In the genomic region with DNA sequence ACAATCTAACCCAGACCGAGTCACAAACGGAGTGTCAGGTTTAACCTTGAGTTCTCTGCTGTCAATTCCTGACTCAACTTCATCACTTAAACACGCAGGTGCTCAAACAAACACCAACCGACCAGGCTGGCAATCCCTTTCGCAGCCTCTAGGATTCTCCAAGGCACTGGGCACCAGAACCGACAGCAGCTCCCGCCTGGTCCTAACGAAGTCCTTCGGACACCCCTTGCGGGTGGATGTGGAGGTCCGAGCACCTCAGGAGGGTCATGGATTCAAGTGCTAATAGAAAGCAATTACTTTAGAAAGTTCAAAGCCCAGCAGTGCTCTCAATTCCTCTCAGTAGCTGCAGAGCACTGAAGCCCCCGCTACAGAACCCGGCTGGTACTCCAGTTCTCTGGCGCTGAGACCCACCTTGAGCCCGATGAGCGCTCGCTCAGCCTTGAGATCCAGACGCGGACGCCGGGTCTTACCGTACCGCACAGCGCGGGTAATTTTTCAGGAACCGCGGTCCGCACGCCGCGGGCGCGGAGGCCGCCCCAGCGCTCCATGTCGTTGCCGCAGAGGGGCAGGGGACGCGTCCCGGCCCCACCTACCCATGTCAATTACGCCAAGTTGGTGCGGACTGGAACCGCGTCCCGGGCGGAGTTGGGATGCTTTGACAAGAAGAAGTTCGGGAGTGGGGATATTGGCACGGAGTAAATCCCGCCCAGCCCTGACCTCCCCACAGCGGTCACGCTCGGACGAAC, we compare ENCODE assay signal across 8 cellular contexts. TPM values are rescaled to one million over a fixed set of nuclear protein-coding genes. Genes with fewer than 3 reads are reported as not detected.
DNase-seq lines count a peak whose midpoint lies in the region; ATAC-seq and TF ChIP-seq lines count a peak whose summit lies in the region.

No MANE protein-coding gene starts in this region.

- no peaks in the 10 kb centered on the region for H3K9me3 ChIP-seq in OCI-LY7 (ENCODE audit: low read length)
- H3K9me3 ChIP-seq in esophagus muscularis mucosa: no peaks in the 10 kb centered on the region
- H3K9me3 ChIP-seq in muscle layer of duodenum (ENCODE audit: control insufficient read depth in 1 of 2, low read length in 2 of 2): no peaks in the 10 kb centered on the region
- H3K9me3 ChIP-seq in thyroid gland: no peaks in the 10 kb centered on the region

- CTCF ChIA-PET in OCI-LY7 (lab: Charles Lee; ENCODE audit: unreplicated experiment): no interaction called here

- intact Hi-C loops in OCI-LY7 (cut with micrococcal nuclease; ENCODE audit: unreplicated experiment): loop anchor here (2.0 to 10.0 kb wide), 2 partner anchors 57 to 355 kb away; no protein-coding TSS in a partner anchor
- intact Hi-C loops in esophagus muscularis mucosa (cut with DNase I): no loop called here
- intact Hi-C loops in thyroid gland (cut with DNase I): no loop called here

- H3K9me3 Mint-ChIP-seq in activated T-cell treated with anti-CD3 and anti-CD28 coated beads, Interleukin-2, amount 50 U/mL, for 72 hours: no peaks in the 10 kb centered on the region

- H2AFZ ChIP-seq in OCI-LY7 (ENCODE audit: low read length): peak overlapping the region; percentile 59

- no peak for TF ChIP-seq EP300 in esophagus muscularis mucosa (IDR thresholded peaks at IDR 0.05)

- POLR2A ChIA-PET in OCI-LY7 (lab: Charles Lee): interaction anchor here (1.1 to 1.5 kb wide), 4 partner anchors 12 to 61 kb away, joined by 3 to 5 read pairs (median 4); no protein-coding TSS in a partner anchor

- peak overlapping the region; percentile 40 for H3K27ac Mint-ChIP-seq in activated T-cell treated with anti-CD3 and anti-CD28 coated beads, Interleukin-2, amount 50 U/mL, for 72 hours

- ATAC-seq in GM19043 (IDR thresholded peaks at IDR 0.05; ENCODE audit: low read depth, unreplicated experiment): peak; percentile 14
- peak; percentile 6 for ATAC-seq in HG03571 (IDR thresholded peaks at IDR 0.05; ENCODE audit: unreplicated experiment)
- peak; percentile 15 for ATAC-seq in activated T-cell treated with anti-CD3 and anti-CD28 coated beads, Interleukin-2, amount 50 U/mL, for 72 hours (replicated peaks in 1 of 2)

- H3K79me2 ChIP-seq in OCI-LY7 (ENCODE audit: insufficient read depth, low read depth, low read length): no peaks in the 10 kb centered on the region

- no peaks in the 10 kb centered on the region for H3K9me2 ChIP-seq in OCI-LY7 (ENCODE audit: insufficient read depth, low read length)

- WGBS in esophagus muscularis mucosa: 7% methylated on average over 7 of the region's 53 CpGs
- WGBS in thyroid gland, 2 donors: 1 to 5% methylated on average over 13 to 39 of the region's 53 CpGs

- no peaks in the 10 kb centered on the region for H3K36me3 Mint-ChIP-seq in activated T-cell treated with anti-CD3 and anti-CD28 coated beads, Interleukin-2, amount 50 U/mL, for 72 hours (ENCODE audit: insufficient read depth in 2 of 2)

- peaks cover 18% of the 10 kb centered on the region for H3K27me3 Mint-ChIP-seq in activated T-cell treated with anti-CD3 and anti-CD28 coated beads, Interleukin-2, amount 50 U/mL, for 72 hours (ENCODE audit: low read depth)

- H3K4me3 ChIP-seq in OCI-LY7 (ENCODE audit: low read depth, low read length, poor library complexity, severe bottlenecking) (peak overlapping the region; percentile 86), esophagus muscularis mucosa (peak overlapping the region; percentile 74 to 84 (median 81)), muscle layer of duodenum (ENCODE audit: low read depth in 1 of 2, low read length in 2 of 2) (peak overlapping the region; percentile 86 to 91), thyroid gland (replicated peaks in 1 of 3) (peak overlapping the region; percentile 22 to 84 (median 61))

- peak overlapping the region; percentile 87 to 91 for H3K4me3 Mint-ChIP-seq in activated T-cell treated with anti-CD3 and anti-CD28 coated beads, Interleukin-2, amount 50 U/mL, for 72 hours

- peak; percentile 47 to 58 for DNase-seq in AML-193 (lab: John Stamatoyannopoulos, UW)
- peak; percentile 71 for DNase-seq in OCI-LY7 (ENCODE audit: low spot score)
- DNase-seq in activated T-cell treated with anti-CD3 and anti-CD28 coated beads, Interleukin-2, amount 50 U/mL, for 72 hours: peak; percentile 58 to 64
- no peak for DNase-seq in esophagus muscularis mucosa (ENCODE audit: extremely low spot score)
- DNase-seq in thyroid gland: peak; percentile 47 to 48

- TF ChIP-seq POLR2A in esophagus muscularis mucosa (IDR thresholded peaks at IDR 0.05; ENCODE audit: low read depth) (no peak), thyroid gland (IDR thresholded peaks at IDR 0.05) (no peak)

- H3K4me1 Mint-ChIP-seq in activated T-cell treated with anti-CD3 and anti-CD28 coated beads, Interleukin-2, amount 50 U/mL, for 72 hours (ENCODE audit: low read depth): peaks cover 23% of the 10 kb centered on the region

- peak overlapping the region; percentile 96 for H3K4me2 ChIP-seq in OCI-LY7 (ENCODE audit: low read length)

- H3K4me1 ChIP-seq in OCI-LY7 (ENCODE audit: insufficient read depth, low read length, poor library complexity, severe bottlenecking): peaks cover 22% of the 10 kb centered on the region
- peaks cover 6 to 21% (median 19%) of the 10 kb centered on the region in 4 donors for H3K4me1 ChIP-seq in esophagus muscularis mucosa
- peaks cover 0 to 7% of the 10 kb centered on the region in 2 donors for H3K4me1 ChIP-seq in muscle layer of duodenum (ENCODE audit: control insufficient read depth in 1 of 2, insufficient read depth in 2 of 2, low read length in 2 of 2)
- H3K4me1 ChIP-seq in thyroid gland: peaks cover 7 to 31% of the 10 kb centered on the region in 2 donors

- no peak overlapping the region for H3K27ac ChIP-seq in OCI-LY7 (ENCODE audit: low read depth, low read length, poor library complexity, severe bottlenecking)
- H3K27ac ChIP-seq in esophagus muscularis mucosa (replicated peaks in 1 of 4): peak overlapping the region; percentile 87 to 88 (median 88)
- peak overlapping the region; percentile 64 for H3K27ac ChIP-seq in muscle layer of duodenum (ENCODE audit: low read length)
- peak overlapping the region; percentile 57 to 84 (median 76) for H3K27ac ChIP-seq in thyroid gland

- peaks cover 0 to 20% (median 0%) of the 10 kb centered on the region in 4 donors for H3K27me3 ChIP-seq in esophagus muscularis mucosa
- no peaks in the 10 kb centered on the region for H3K27me3 ChIP-seq in muscle layer of duodenum (ENCODE audit: low read depth, low read length)
- H3K27me3 ChIP-seq in thyroid gland: no peaks in the 10 kb centered on the region

- no TSS peak for BruUV-seq in OCI-LY7 (replicated peaks; lab: Mats Ljungman, UMichigan)

- H3K36me3 ChIP-seq in OCI-LY7 (ENCODE audit: insufficient read depth, low read length) (no peaks in the 10 kb centered on the region), esophagus muscularis mucosa (no peaks in the 10 kb centered on the region), muscle layer of duodenum (ENCODE audit: control insufficient read depth in 1 of 2, insufficient read depth in 2 of 2, low read length in 2 of 2) (no peaks in the 10 kb centered on the region), thyroid gland (no peaks in the 10 kb centered on the region)

- TF ChIP-seq CTCF in OCI-LY7 (conservative IDR thresholded peaks at IDR 0.05; ENCODE audit: low read length): peak; percentile 50
- peak in 2 of 3 experiments; percentile 22 to 55 for TF ChIP-seq CTCF in esophagus muscularis mucosa (IDR thresholded peaks at IDR 0.05)
- peak in 4 of 6 experiments; percentile 23 to 43 (median 32) for TF ChIP-seq CTCF in thyroid gland (IDR thresholded peaks at IDR 0.05)

- no peaks in the 10 kb centered on the region for H4K20me1 ChIP-seq in OCI-LY7 (ENCODE audit: insufficient read depth, low read length)

RNA-seq across cellular contexts. Expression of a gene that starts 0.7 kb away (rescaled TPM):
- 7.0 and 9.2 TPM in 2 replicates for total RNA-seq in OCI-LY7 (2014; rRNA removed; shearing (Covaris generic))
- total RNA-seq in OCI-LY7 (2022) (5.4 and 7.3 TPM in 2 replicates), esophagus muscularis mucosa (10 to 100 TPM in 1 of 4 donors, 1 to 10 TPM in 3; 1.7 to 13.9 (median 2.5) TPM), thyroid gland (10 to 100 TPM in 1 of 4 donors, 1 to 10 TPM in 3; 3.0 to 14.5 (median 4.6) TPM)
- 10 to 100 TPM in 1 of 2 donors, 1 to 10 TPM in 1; 9.3 to 12.4 TPM for total RNA-seq in activated T-cell treated with anti-CD3 and anti-CD28 coated beads, Interleukin-2, amount 50 U/mL, for 72 hours

RNA-seq across cellular contexts. Expression of a gene that starts 43.6 kb away (rescaled TPM):
- 4.2 and 5.5 TPM in 2 replicates for total RNA-seq in OCI-LY7 (2014; rRNA removed; shearing (Covaris generic))
- total RNA-seq in OCI-LY7 (2022) (0.11 TPM in 1 of 2 replicates, not detected in the other), esophagus muscularis mucosa (1 to 10 TPM in 3 of 4 donors, under 1 TPM in 1; 0.98 to 2.3 (median 1.6) TPM), thyroid gland (10 to 100 TPM in 1 of 4 donors, 1 to 10 TPM in 3; 4.3 to 13.7 (median 6.6) TPM)
- 10 to 100 TPM; 16.0 to 16.4 TPM for total RNA-seq in activated T-cell treated with anti-CD3 and anti-CD28 coated beads, Interleukin-2, amount 50 U/mL, for 72 hours
